1 cellular context compared by ENCODE assay signal in the genomic region with DNA sequence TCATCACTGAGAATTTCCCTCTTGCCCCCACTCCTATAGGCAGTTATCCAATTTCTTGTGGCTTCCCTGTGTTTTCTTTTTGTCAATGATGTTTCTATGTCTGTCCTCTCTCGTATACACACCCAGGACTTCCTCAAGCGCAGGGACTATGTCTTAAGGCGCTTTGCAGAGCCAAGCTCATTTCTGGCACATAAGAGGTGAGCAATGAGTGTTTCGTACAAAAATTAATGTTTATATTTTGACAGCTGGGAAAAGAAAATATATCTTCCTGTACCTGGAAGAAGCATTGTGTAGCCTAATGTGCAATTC.
TF ChIP-seq lines count a peak whose summit lies in the region.

No MANE protein-coding gene starts in this region.

TF ChIP-seq in A549, 52 proteins besides CTCF, POLR2A, EP300 and RAD21:
- TF ChIP-seq, protein P1, sequence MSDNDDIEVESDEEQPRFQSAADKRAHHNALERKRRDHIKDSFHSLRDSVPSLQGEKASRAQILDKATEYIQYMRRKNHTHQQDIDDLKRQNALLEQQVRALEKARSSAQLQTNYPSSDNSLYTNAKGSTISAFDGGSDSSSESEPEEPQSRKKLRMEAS (IDR thresholded peaks at IDR 0.05) = no peak
- TF ChIP-seq TFCP2L1 (CRISPR knock-in tag; IDR thresholded peaks at IDR 0.05) (no peak), HOXB5 (CRISPR knock-in tag; IDR thresholded peaks at IDR 0.05) (no peak), MAFK (IDR thresholded peaks at IDR 0.05; ENCODE audit: partially characterized antibody) (no peak), NR3C1 (IDR thresholded peaks at IDR 0.05) (no peak), HOXA7 (CRISPR knock-in tag; IDR thresholded peaks at IDR 0.05) (no peak), ESRRA (IDR thresholded peaks at IDR 0.05; ENCODE audit: borderline replicate concordance, low read length) (no peak), CHD2 (IDR thresholded peaks at IDR 0.05; ENCODE audit: low read length, partially characterized antibody) (no peak), EHMT2 (IDR thresholded peaks at IDR 0.05; ENCODE audit: low read depth) (no peak), CBX8 (IDR thresholded peaks at IDR 0.05) (no peak)
- TF ChIP-seq, protein P2, sequence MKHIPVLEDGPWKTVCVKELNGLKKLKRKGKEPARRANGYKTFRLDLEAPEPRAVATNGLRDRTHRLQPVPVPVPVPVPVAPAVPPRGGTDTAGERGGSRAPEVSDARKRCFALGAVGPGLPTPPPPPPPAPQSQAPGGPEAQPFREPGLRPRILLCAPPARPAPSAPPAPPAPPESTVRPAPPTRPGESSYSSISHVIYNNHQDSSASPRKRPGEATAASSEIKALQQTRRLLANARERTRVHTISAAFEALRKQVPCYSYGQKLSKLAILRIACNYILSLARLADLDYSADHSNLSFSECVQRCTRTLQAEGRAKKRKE (CRISPR knock-in tag; IDR thresholded peaks at IDR 0.05; ENCODE audit: low read depth) = no peak
